In genomic region chr20:17909745-17910345, GRCh38 we compare ENCODE assay signal across 16 cellular contexts. TPM values are rescaled to one million over a fixed set of nuclear protein-coding genes. Genes with fewer than 3 reads are reported as not detected.
DNase-seq lines count a peak whose midpoint lies in the region; ATAC-seq and TF ChIP-seq lines count a peak whose summit lies in the region.
"Had no signal": no experiment of that assay in that cellular context is flagged by ENCODE, and none has a peak within 500 bp of the region (broad histone marks: within the 10 kb centered on the region; RNA-seq: fewer than 3 reads in every experiment).

No MANE protein-coding gene starts in this region.

- H3K27ac ChIP-seq in esophagus squamous epithelium (peak overlapping the region in 3 of 4 donors; percentile 6 to 69 (median 67)), liver (ENCODE audit: low read depth in 1 of 2, low read length in 2 of 2) (peak overlapping the region; percentile 89 to 93), skeletal muscle tissue (ENCODE audit: low read depth, low read length) (peak overlapping the region; percentile 72), caudate nucleus (ENCODE audit: low read depth, low read length) (no peak overlapping the region)
- H3K27ac ChIP-seq in naive thymus-derived CD4-positive, alpha-beta T cell (ENCODE audit: low read depth, low read length), result no peak overlapping the region

- TF ChIP-seq POLR2A in esophagus squamous epithelium (IDR thresholded peaks at IDR 0.05), result no peak

- H3K4me1 ChIP-seq in esophagus squamous epithelium (peaks cover 0 to 18% (median 4%) of the 10 kb centered on the region in 3 donors), liver (ENCODE audit: control insufficient read depth in 4 of 4, insufficient read depth in 4 of 4, low read length in 3 of 4) (peaks cover 2 to 7% (median 6%) of the 10 kb centered on the region in 4 donors), skeletal muscle tissue (ENCODE audit: control insufficient read depth in 3 of 3, insufficient read depth in 3 of 3, low read length in 3 of 3) (peaks cover 14 to 17% (median 16%) of the 10 kb centered on the region in 3 donors)
- H3K4me1 ChIP-seq in naive thymus-derived CD4-positive, alpha-beta T cell (ENCODE audit: control insufficient read depth in 2 of 2, insufficient read depth in 2 of 2, low read length in 2 of 2), result no peaks in the 10 kb centered on the region

- intact Hi-C loops in esophagus squamous epithelium (cut with DNase I), result loop anchor here (10.0 kb wide), 1 partner anchor 375 kb away; the partner anchor contains the start of gene BFSP1
- intact Hi-C loops in naive thymus-derived CD4-positive, alpha-beta T cell (cut with micrococcal nuclease), result no loop called here

- no peak overlapping the region for H3K4me3 ChIP-seq in esophagus squamous epithelium
- no peak overlapping the region for H3K4me3 ChIP-seq in liver (ENCODE audit: low read depth in 1 of 3, low read length in 3 of 3)
- no peak overlapping the region for H3K4me3 ChIP-seq in skeletal muscle tissue (ENCODE audit: low read length in 3 of 3)
- H3K4me3 ChIP-seq in naive thymus-derived CD4-positive, alpha-beta T cell (ENCODE audit: low read length), result no peak overlapping the region
- H3K4me3 ChIP-seq: GM12878 had no signal

- no peak overlapping the region for H3K4me3 Mint-ChIP-seq in naive thymus-derived CD4-positive, alpha-beta T cell
- H3K4me3 Mint-ChIP-seq: neural crest cell had no signal

- no peak overlapping the region for H3K27ac Mint-ChIP-seq in naive thymus-derived CD4-positive, alpha-beta T cell

- H3K4me1 Mint-ChIP-seq in naive thymus-derived CD4-positive, alpha-beta T cell, result no peaks in the 10 kb centered on the region

- H3K27me3 ChIP-seq in esophagus squamous epithelium, result no peaks in the 10 kb centered on the region
- H3K27me3 ChIP-seq in liver (ENCODE audit: control insufficient read depth in 4 of 4, insufficient read depth in 4 of 4, low read length in 3 of 4), result no peaks in the 10 kb centered on the region
- H3K27me3 ChIP-seq in skeletal muscle tissue (ENCODE audit: control insufficient read depth in 3 of 3, insufficient read depth in 3 of 3, low read length in 3 of 3), result no peaks in the 10 kb centered on the region
- H3K27me3 ChIP-seq in naive thymus-derived CD4-positive, alpha-beta T cell (ENCODE audit: control insufficient read depth in 2 of 2, insufficient read depth in 2 of 2, low read length in 2 of 2), result no peaks in the 10 kb centered on the region

- no peak for TF ChIP-seq RAD21 in liver (IDR thresholded peaks at IDR 0.05)

- H3K9me3 ChIP-seq in esophagus squamous epithelium (no peaks in the 10 kb centered on the region), liver (ENCODE audit: control insufficient read depth in 4 of 4, low read length in 3 of 4) (no peaks in the 10 kb centered on the region), skeletal muscle tissue (ENCODE audit: control insufficient read depth in 3 of 3, low read length in 3 of 3) (no peaks in the 10 kb centered on the region)
- H3K9me3 ChIP-seq in naive thymus-derived CD4-positive, alpha-beta T cell (ENCODE audit: control insufficient read depth in 2 of 3, low read length in 3 of 3), result no peaks in the 10 kb centered on the region

- H3K9me3 Mint-ChIP-seq in naive thymus-derived CD4-positive, alpha-beta T cell, result peaks cover 0 to 3% (median 0%) of the 10 kb centered on the region in 11 donors
- H3K9me3 Mint-ChIP-seq: neural crest cell had no signal

- TF ChIP-seq CTCF in esophagus squamous epithelium (IDR thresholded peaks at IDR 0.05), result no peak
- TF ChIP-seq CTCF in liver (IDR thresholded peaks at IDR 0.05; ENCODE audit: low read depth, low read length, missing input control), result no peak

- POLR2A ChIA-PET in naive thymus-derived CD4-positive, alpha-beta T cell (lab: Charles Lee), result no interaction called here

- DNase-seq in ELF-1 (ENCODE audit: low read depth, low spot score) (peak; percentile 70), esophagus squamous epithelium (lab: John Stamatoyannopoulos, UW) (no peak), NCI-H2227 treated with DMSO at 0.1 percent for 48 hours (lab: John Stamatoyannopoulos, UW) (no peak), GM19238 (ENCODE audit: insufficient read length, low spot score) (no peak), caudate nucleus (lab: John Stamatoyannopoulos, UW) (no peak)
- no peak for DNase-seq in naive thymus-derived CD4-positive, alpha-beta T cell
- DNase-seq: activated CD4-positive, CD25-positive, alpha-beta regulatory T cell; activated gamma-delta T cell treated with Interleukin-2 at 50 U/mL for 16 hours; MV-4-11; NCI-H774; RPMI8226 had no signal

- H3K36me3 Mint-ChIP-seq in naive thymus-derived CD4-positive, alpha-beta T cell, result no peaks in the 10 kb centered on the region

- H3K36me3 ChIP-seq in esophagus squamous epithelium (no peaks in the 10 kb centered on the region), liver (ENCODE audit: control insufficient read depth in 4 of 4, insufficient read depth in 3 of 4, low read depth in 1 of 4, low read length in 3 of 4) (no peaks in the 10 kb centered on the region), skeletal muscle tissue (ENCODE audit: control insufficient read depth in 3 of 3, insufficient read depth in 3 of 3, low read length in 3 of 3) (no peaks in the 10 kb centered on the region)
- no peaks in the 10 kb centered on the region for H3K36me3 ChIP-seq in naive thymus-derived CD4-positive, alpha-beta T cell (ENCODE audit: control insufficient read depth in 2 of 3, insufficient read depth in 3 of 3, low read length in 3 of 3)

- WGBS in esophagus squamous epithelium, 2 donors, result 58 to 70% methylated on average over 5 of the region's 5 CpGs
- 48% methylated on average over 5 of the region's 5 CpGs for WGBS in liver

- no peak for ATAC-seq in naive thymus-derived CD4-positive, alpha-beta T cell
- ATAC-seq: HCT116 had no signal

- CTCF ChIA-PET in naive thymus-derived CD4-positive, alpha-beta T cell (lab: Charles Lee), result interaction anchor here (0.5 kb wide), 1 partner anchor 595 kb away, joined by 3 read pairs; no protein-coding TSS in a partner anchor

- peaks cover 16 to 32% (median 21%) of the 10 kb centered on the region in 5 donors for H3K27me3 Mint-ChIP-seq in naive thymus-derived CD4-positive, alpha-beta T cell

- H3K9ac ChIP-seq in liver (ENCODE audit: low read depth in 1 of 2, low read length in 2 of 2), result peak overlapping the region; percentile 55 to 66
- H3K9ac ChIP-seq in skeletal muscle tissue (ENCODE audit: low read depth in 1 of 3, low read length in 3 of 3), result no peak overlapping the region

TF ChIP-seq in liver, 16 proteins besides CTCF, POLR2A, EP300 and RAD21:
- TF ChIP-seq JUND (IDR thresholded peaks at IDR 0.05) (no peak), GABPA (IDR thresholded peaks at IDR 0.05 in 1 of 2, conservative IDR thresholded peaks at IDR 0.05 in 1 of 2) (peak in 1 of 2 donors; percentile 3), RXRA (IDR thresholded peaks at IDR 0.05) (peak in 1 of 2 donors; percentile 16), SP1 (IDR thresholded peaks at IDR 0.05) (peak; percentile 6)

RNA-seq across cellular contexts. Expression of gene SNX5, which starts 58.7 kb away (rescaled TPM):
- 100 to 1,000 TPM in 2 of 4 donors, 10 to 100 TPM in 2; 43.6 to 137 (median 98.5) TPM for total RNA-seq in esophagus squamous epithelium
- total RNA-seq in liver, result 10 to 100 TPM; 51.6 to 77.8 TPM
- polyA plus RNA-seq in liver, result 10 to 100 TPM; 32.8 to 40.8 TPM
- total RNA-seq in skeletal muscle tissue, result 95.0 TPM
- 100 to 1,000 TPM in 1 of 5 experiments, 10 to 100 TPM in 4; 41.4 to 148 (median 61.9) TPM for total RNA-seq in naive thymus-derived CD4-positive, alpha-beta T cell
- 10 to 100 TPM; 40.2 to 68.0 TPM for polyA plus RNA-seq in naive thymus-derived CD4-positive, alpha-beta T cell

RNA-seq across cellular contexts. Expression of gene MGME1, which starts 59.0 kb away (rescaled TPM):
- total RNA-seq in esophagus squamous epithelium, result 10 to 100 TPM; 11.2 to 18.9 (median 12.0) TPM
- 10 to 100 TPM in 1 of 2 donors, 1 to 10 TPM in 1; 5.9 to 26.8 TPM for total RNA-seq in liver
- polyA plus RNA-seq in liver, result 1 to 10 TPM; 4.2 to 7.5 TPM
- total RNA-seq in skeletal muscle tissue, result 6.8 TPM
- total RNA-seq in naive thymus-derived CD4-positive, alpha-beta T cell, result 10 to 100 TPM in 4 of 5 experiments, 1 to 10 TPM in 1; 4.9 to 41.0 (median 13.1) TPM
- 10 to 100 TPM in 1 of 2 donors, 1 to 10 TPM in 1; 5.4 to 13.3 TPM for polyA plus RNA-seq in naive thymus-derived CD4-positive, alpha-beta T cell

Comparison
In these comparisons a context has a peak if more than half of its experiments do, and no peak if none do; other contexts are left out.
1. H3K27ac ChIP-seq: peak in esophagus squamous epithelium (3 of 4), liver (2 of 2) and skeletal muscle tissue (single experiment); none in naive thymus-derived CD4-positive, alpha-beta T cell (single experiment) and caudate nucleus (single experiment).
2. H3K9ac ChIP-seq: peak in liver (2 of 2); none in skeletal muscle tissue (0 of 3).